ENCODE assay signal across 29 cellular contexts in the genomic region with DNA sequence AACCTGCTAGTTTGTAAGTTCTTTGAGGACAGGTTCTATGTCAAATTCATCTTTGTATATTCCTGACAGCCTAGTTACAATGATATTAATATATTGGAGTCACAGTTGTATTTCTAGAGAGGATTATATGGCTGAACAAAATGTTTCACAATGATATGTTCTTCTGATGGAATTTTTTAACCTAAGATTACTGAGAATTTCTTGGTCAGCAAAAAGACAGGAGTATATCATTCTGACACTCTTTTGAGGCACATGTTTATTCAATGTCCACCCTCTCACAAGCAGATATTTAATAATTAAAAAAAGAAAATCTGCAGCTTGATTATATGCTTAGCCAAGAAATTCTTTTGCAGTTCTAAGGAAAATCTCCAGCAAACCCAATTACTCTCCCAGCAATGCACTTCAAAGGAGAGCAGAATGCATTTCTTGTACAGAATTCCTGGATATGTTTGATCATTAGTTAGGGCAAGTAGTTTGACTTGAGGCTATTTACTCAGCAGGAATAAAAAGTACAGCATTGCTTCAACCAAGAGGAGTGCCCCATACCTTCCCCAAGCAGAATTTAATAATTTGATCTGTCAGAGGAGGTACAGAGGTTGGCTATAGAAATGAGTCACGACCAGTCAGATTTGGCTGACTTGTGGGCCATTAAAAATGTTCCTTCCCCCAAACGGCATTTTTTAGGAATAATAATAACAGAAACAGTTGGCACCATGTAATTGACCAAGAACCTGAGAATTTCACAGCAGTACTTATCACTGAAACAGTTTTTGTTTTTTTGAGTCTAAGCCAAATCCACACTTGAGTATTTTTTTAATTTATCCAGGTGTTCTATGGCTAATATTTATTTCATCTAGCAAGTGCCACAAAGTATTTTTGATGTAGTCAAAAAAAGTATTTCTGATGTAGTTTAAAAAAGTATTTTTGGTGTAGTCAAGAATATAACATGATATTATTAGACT.
DNase-seq lines count a peak whose midpoint lies in the region; ATAC-seq and TF ChIP-seq lines count a peak whose summit lies in the region.
"Had no signal": no experiment of that assay in that cellular context is flagged by ENCODE, and none has a peak within 500 bp of the region (broad histone marks: within the 10 kb centered on the region; RNA-seq: fewer than 3 reads in every experiment).

No MANE protein-coding gene starts in this region.

- no peaks in the 10 kb centered on the region for H4K20me1 ChIP-seq in GM23248 (ENCODE audit: insufficient read depth)

- H3K27ac Mint-ChIP-seq in osteocyte (ENCODE audit: unreplicated experiment): no peak overlapping the region
- H3K27ac Mint-ChIP-seq: activated CD8-positive, alpha-beta memory T cell treated with anti-CD3 and anti-CD28 coated beads, Interleukin-2, amount 10 ng/mL, durations not matched to agents 7 days and 5 days; memory B cell; neural progenitor cell had no signal

- WGBS in GM23248 (ENCODE audit: low coverage in 1 of 2, low lambda C conversion rate in 2 of 2, missing lambda C conversion rate in 2 of 2), 2 experiments: 1 to 4% methylated on average over 2 of the region's 2 CpGs

- no peak overlapping the region for H2AFZ ChIP-seq in GM23248
- H2AFZ ChIP-seq: neural progenitor cell had no signal

- no peak overlapping the region for H3K4me2 ChIP-seq in GM23248 (ENCODE audit: unreplicated experiment)
- H3K4me2 ChIP-seq: neural progenitor cell had no signal

- H3K9me3 ChIP-seq in GM23248 (ENCODE audit: low read depth): no peaks in the 10 kb centered on the region
- H3K9me3 ChIP-seq: BE2C, body of pancreas, sigmoid colon, tibial nerve had no signal

- H3K27me3 Mint-ChIP-seq in osteocyte (ENCODE audit: unreplicated experiment): no peaks in the 10 kb centered on the region
- H3K27me3 Mint-ChIP-seq: activated CD8-positive, alpha-beta memory T cell treated with anti-CD3 and anti-CD28 coated beads, Interleukin-2, amount 10 ng/mL, durations not matched to agents 7 days and 5 days; memory B cell had no signal

- peak; percentile 91 for ATAC-seq in esophagus mucosa
- peak; percentile 88 for ATAC-seq in omental fat pad (ENCODE audit: low FRiP score)
- ATAC-seq: activated CD8-positive, alpha-beta memory T cell treated with anti-CD3 and anti-CD28 coated beads, Interleukin-2, amount 10 ng/mL, durations not matched to agents 7 days and 5 days; body of pancreas had no signal

- DNase-seq in GM23248 (peak; percentile 5), RWPE1 (ENCODE audit: low spot score) (peak; percentile 83), omental fat pad (ENCODE audit: low spot score) (no peak), NCI-H510A (lab: John Stamatoyannopoulos, UW) (no peak), NCI-H345 (lab: John Stamatoyannopoulos, UW) (no peak), osteocyte (ENCODE audit: extremely low spot score, unreplicated experiment) (no peak)
- no peak for DNase-seq in stimulated activated CD4-positive, alpha-beta T cell treated with anti-CD3 and anti-CD28 coated beads, Interleukin-2, amount 100 ng/mL, for 48 hours
- DNase-seq: activated CD4-positive, alpha-beta T cell treated with anti-CD3 and anti-CD28 coated beads, Interleukin-2, amount 50 U/mL, for 4 hours; activated CD8-positive, alpha-beta memory T cell treated with anti-CD3 and anti-CD28 coated beads, Interleukin-2, amount 10 ng/mL, durations not matched to agents 7 days and 5 days; activated naive CD4-positive, alpha-beta T cell treated with Interleukin-2 at 50 U/mL for 16 hours; BE2C; body of pancreas; CD8-positive, alpha-beta memory T cell; cerebellar nuclear complex; DMS 273 treated with DMSO at 0.1 percent for 48 hours; HCEC 1CT; hippocampal formation; MV-4-11; NCI-H1436; NCI-H2081 treated with DMSO at 0.1 percent for 48 hours; NCI-H2227 treated with DMSO at 0.1 percent for 48 hours; NCI-H774; sigmoid colon; stimulated activated CD4-positive, alpha-beta T cell treated with anti-CD3 and anti-CD28 coated beads, Interleukin-4, amount 100 ng/mL, for 24 hours had no signal

- H3K79me2 ChIP-seq in GM23248 (ENCODE audit: insufficient read depth): no peaks in the 10 kb centered on the region

- H3K4me1 Mint-ChIP-seq in osteocyte (ENCODE audit: unreplicated experiment): peaks cover 10% of the 10 kb centered on the region
- H3K4me1 Mint-ChIP-seq: activated CD8-positive, alpha-beta memory T cell treated with anti-CD3 and anti-CD28 coated beads, Interleukin-2, amount 10 ng/mL, durations not matched to agents 7 days and 5 days; CD8-positive, alpha-beta memory T cell; memory B cell had no signal

- in situ Hi-C loops in GM23248 (cut with MboI): no loop called here

- no peak overlapping the region for H3K4me3 ChIP-seq in GM23248
- H3K4me3 ChIP-seq: body of pancreas, neural progenitor cell, sigmoid colon, tibial nerve had no signal

- H3K9ac ChIP-seq in GM23248: no peak overlapping the region
- H3K9ac ChIP-seq: neural progenitor cell had no signal

- H3K36me3 Mint-ChIP-seq in osteocyte (ENCODE audit: unreplicated experiment): no peaks in the 10 kb centered on the region
- H3K36me3 Mint-ChIP-seq: activated CD8-positive, alpha-beta memory T cell treated with anti-CD3 and anti-CD28 coated beads, Interleukin-2, amount 10 ng/mL, durations not matched to agents 7 days and 5 days; CD8-positive, alpha-beta memory T cell; memory B cell; neural progenitor cell had no signal

- no peak overlapping the region for H3K4me3 Mint-ChIP-seq in osteocyte (ENCODE audit: unreplicated experiment)
- H3K4me3 Mint-ChIP-seq: activated CD8-positive, alpha-beta memory T cell treated with anti-CD3 and anti-CD28 coated beads, Interleukin-2, amount 10 ng/mL, durations not matched to agents 7 days and 5 days; CD8-positive, alpha-beta memory T cell; memory B cell; neural progenitor cell had no signal

- no peaks in the 10 kb centered on the region for H3K9me3 Mint-ChIP-seq in osteocyte (ENCODE audit: unreplicated experiment)
- H3K9me3 Mint-ChIP-seq: memory B cell had no signal

- H3K27ac ChIP-seq in GM23248 (no peak overlapping the region), RWPE1 (peak overlapping the region; percentile 77)
- H3K27ac ChIP-seq: body of pancreas, HL-60, neural progenitor cell, sigmoid colon, tibial nerve had no signal

- H3K36me3 ChIP-seq in GM23248 (ENCODE audit: low read depth): no peaks in the 10 kb centered on the region
- H3K36me3 ChIP-seq: BE2C, neural progenitor cell, sigmoid colon, tibial nerve had no signal

- CTCF ChIA-PET in RWPE1 (lab: Yijun Ruan, JAX): interaction anchor here (0.7 kb wide), 1 partner anchor 12 kb away, joined by 4 read pairs; no protein-coding TSS in a partner anchor

- TF ChIP-seq CTCF in RWPE1 (conservative IDR thresholded peaks at IDR 0.05; ENCODE audit: low read depth) (no peak), omental fat pad (IDR thresholded peaks at IDR 0.05) (no peak), osteocyte (IDR thresholded peaks at IDR 0.05) (no peak)

- H3K4me1 ChIP-seq in GM23248 (ENCODE audit: insufficient read depth): no peaks in the 10 kb centered on the region
- H3K4me1 ChIP-seq: body of pancreas, sigmoid colon, tibial nerve had no signal

- H3K27me3 ChIP-seq in GM23248 (replicated peaks; ENCODE audit: insufficient read depth): no peaks in the 10 kb centered on the region
- H3K27me3 ChIP-seq: BE2C, body of pancreas, neural progenitor cell, sigmoid colon, tibial nerve had no signal

- no peaks in the 10 kb centered on the region for H3F3A ChIP-seq in GM23248 (ENCODE audit: insufficient read depth)

- no peaks in the 10 kb centered on the region for H3K9me2 ChIP-seq in GM23248 (ENCODE audit: insufficient read depth)

- POLR2A ChIA-PET in RWPE1 (lab: Yijun Ruan, JAX; ENCODE audit: low non-redundant PET): no interaction called here

Comparison
In these comparisons a context has a peak if more than half of its experiments do, and no peak if none do; other contexts are left out.
1. DNase-seq: peak in GM23248 (single experiment) and RWPE1 (single experiment); none in omental fat pad (single experiment), stimulated activated CD4-positive, alpha-beta T cell treated with anti-CD3 and anti-CD28 coated beads, Interleukin-2, amount 100 ng/mL, for 48 hours (0 of 2), NCI-H510A (single experiment), NCI-H345 (single experiment) and osteocyte (single experiment).